In the genomic region with DNA sequence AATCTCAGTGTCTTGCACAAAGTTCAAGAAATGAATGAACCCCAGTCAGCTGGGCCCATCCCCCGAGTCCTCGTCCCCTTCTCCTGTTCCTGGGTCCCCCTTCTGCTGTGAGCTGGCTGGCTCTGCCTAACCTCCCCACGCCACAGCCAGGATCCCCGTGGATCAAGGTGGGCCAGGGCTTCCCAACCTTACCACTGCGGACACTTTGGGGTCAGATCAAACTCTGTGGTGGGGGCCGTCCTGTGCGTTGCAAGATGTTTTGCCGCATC, we compare ENCODE assay signal across 20 cellular contexts.
"Had no signal": no experiment of that assay in that cellular context is flagged by ENCODE, and none has a peak within 500 bp of the region (broad histone marks: within the 10 kb centered on the region; RNA-seq: fewer than 3 reads in every experiment).

No MANE protein-coding gene starts in this region.

- H3K9me3 ChIP-seq: lower lobe of right lung, sigmoid colon, tibial artery had no signal

- DNase-seq: activated CD4-positive, alpha-beta T cell treated with anti-CD3 and anti-CD28 coated beads, Interleukin-2, amount 10 ng/mL, durations not matched to agents 7 days and 5 days; activated CD4-positive, CD25-positive, alpha-beta regulatory T cell treated with anti-CD3 and anti-CD28 coated beads, Interleukin-2, amount 50 U/mL, for 72 hours; activated CD8-positive, alpha-beta T cell treated with anti-CD3 and anti-CD28 coated beads, Interleukin-2, amount 10 ng/mL, durations not matched to agents 7 days and 5 days; activated naive CD8-positive, alpha-beta T cell treated with anti-CD3 and anti-CD28 coated beads, Interleukin-2, amount 10 ng/mL, durations not matched to agents 7 days and 5 days; cortex of kidney; effector CD8-positive, alpha-beta T cell; foreskin keratinocyte; lower lobe of right lung; naive thymus-derived CD4-positive, alpha-beta T cell; nucleus accumbens; sigmoid colon; stimulated activated CD4-positive, alpha-beta T cell treated with anti-CD3 and anti-CD28 coated beads, Interleukin-15, amount 100 ng/mL, for 24 hours; stimulated activated CD4-positive, alpha-beta T cell treated with anti-CD3 and anti-CD28 coated beads, Interleukin-2, amount 100 ng/mL, for 48 hours; stimulated activated CD8-positive, alpha-beta memory T cell treated with anti-CD3 and anti-CD28 coated beads, Interleukin-4, amount 100 ng/mL, for 48 hours; T-cell; WERI-Rb-1 had no signal

- H3K36me3 ChIP-seq: WERI-Rb-1 had no signal

- H3K4me3 ChIP-seq: lower lobe of right lung, sigmoid colon, smooth muscle cell, tibial artery had no signal

- H3K27me3 Mint-ChIP-seq: activated CD4-positive, alpha-beta T cell treated with anti-CD3 and anti-CD28 coated beads, Interleukin-2, amount 10 ng/mL, durations not matched to agents 7 days and 5 days; activated naive CD8-positive, alpha-beta T cell treated with anti-CD3 and anti-CD28 coated beads, Interleukin-2, amount 10 ng/mL, durations not matched to agents 7 days and 5 days; naive thymus-derived CD4-positive, alpha-beta T cell; stimulated activated naive CD8-positive, alpha-beta T cell treated with anti-CD3 and anti-CD28 coated beads, Interleukin-15, Interleukin-2, amounts not matched to agents 100 ng/mL and 50 ng/mL, for 24 hours; T-cell had no signal

- H3K27me3 ChIP-seq: foreskin keratinocyte, sigmoid colon, tibial artery had no signal

- H3K4me1 Mint-ChIP-seq: activated CD4-positive, alpha-beta T cell treated with anti-CD3 and anti-CD28 coated beads, Interleukin-2, amount 10 ng/mL, durations not matched to agents 7 days and 5 days had no signal

- H3K27ac Mint-ChIP-seq: activated CD4-positive, alpha-beta T cell treated with anti-CD3 and anti-CD28 coated beads, Interleukin-2, amount 10 ng/mL, durations not matched to agents 7 days and 5 days; activated CD8-positive, alpha-beta T cell treated with anti-CD3 and anti-CD28 coated beads, Interleukin-2, amount 10 ng/mL, durations not matched to agents 7 days and 5 days; activated naive CD8-positive, alpha-beta T cell treated with anti-CD3 and anti-CD28 coated beads, Interleukin-2, amount 10 ng/mL, durations not matched to agents 7 days and 5 days; T-cell had no signal

- H3K4me3 Mint-ChIP-seq: activated CD4-positive, alpha-beta T cell treated with anti-CD3 and anti-CD28 coated beads, Interleukin-2, amount 10 ng/mL, durations not matched to agents 7 days and 5 days; activated CD8-positive, alpha-beta T cell treated with anti-CD3 and anti-CD28 coated beads, Interleukin-2, amount 10 ng/mL, durations not matched to agents 7 days and 5 days; activated naive CD8-positive, alpha-beta T cell treated with anti-CD3 and anti-CD28 coated beads, Interleukin-2, amount 10 ng/mL, durations not matched to agents 7 days and 5 days; naive thymus-derived CD4-positive, alpha-beta T cell; stimulated activated naive CD8-positive, alpha-beta T cell treated with anti-CD3 and anti-CD28 coated beads, Interleukin-15, Interleukin-2, amounts not matched to agents 100 ng/mL and 50 ng/mL, for 24 hours; T-cell had no signal

- ATAC-seq: activated CD8-positive, alpha-beta T cell treated with anti-CD3 and anti-CD28 coated beads, Interleukin-2, amount 10 ng/mL, durations not matched to agents 7 days and 5 days; foreskin keratinocyte; left lobe of liver; lower lobe of right lung; naive thymus-derived CD4-positive, alpha-beta T cell; T-cell had no signal

- H3K27ac ChIP-seq: foreskin keratinocyte, lower lobe of right lung, sigmoid colon, tibial artery, WERI-Rb-1 had no signal

- H3K36me3 Mint-ChIP-seq: activated naive CD8-positive, alpha-beta T cell treated with anti-CD3 and anti-CD28 coated beads, Interleukin-2, amount 10 ng/mL, durations not matched to agents 7 days and 5 days; naive thymus-derived CD4-positive, alpha-beta T cell; T-cell had no signal

- H3K9me3 Mint-ChIP-seq: activated CD4-positive, alpha-beta T cell treated with anti-CD3 and anti-CD28 coated beads, Interleukin-2, amount 10 ng/mL, durations not matched to agents 7 days and 5 days; activated naive CD8-positive, alpha-beta T cell treated with anti-CD3 and anti-CD28 coated beads, Interleukin-2, amount 10 ng/mL, durations not matched to agents 7 days and 5 days; stimulated activated naive CD8-positive, alpha-beta T cell treated with anti-CD3 and anti-CD28 coated beads, Interleukin-15, Interleukin-2, amounts not matched to agents 100 ng/mL and 50 ng/mL, for 24 hours; T-cell had no signal
